ENCODE assay signal across 15 cellular contexts in genomic region chr1:222522105-222522915, GRCh38. TPM values are rescaled to one million over a fixed set of nuclear protein-coding genes. Genes with fewer than 3 reads are reported as not detected.
A peak's percentile ranks its signal among the peaks of the same experiment; 100 is the strongest.
DNase-seq lines count a peak whose midpoint lies in the region; TF ChIP-seq lines count a peak whose summit lies in the region.
"Had no signal": no experiment of that assay in that cellular context is flagged by ENCODE, and none has a peak within 500 bp of the region (broad histone marks: within the 10 kb centered on the region; RNA-seq: fewer than 3 reads in every experiment).

No MANE protein-coding gene starts in this region.

- H3K27me3 ChIP-seq in hepatocyte, result no peaks in the 10 kb centered on the region
- H3K27me3 ChIP-seq: SJCRH30 had no signal

- WGBS in hepatocyte (ENCODE audit: low lambda C conversion rate, missing lambda C conversion rate), result 89% methylated on average over 8 of the region's 8 CpGs

- H3K9me3 Mint-ChIP-seq in immature natural killer cell, result peaks cover 0 to 2% (median 0%) of the 10 kb centered on the region in 6 donors

- H3K4me1 ChIP-seq in hepatocyte (ENCODE audit: insufficient read depth), result peaks cover 7% of the 10 kb centered on the region

- peaks cover 5 to 10% (median 6%) of the 10 kb centered on the region in 3 donors for H3K27me3 Mint-ChIP-seq in immature natural killer cell (ENCODE audit: low read depth in 3 of 3)

- no peaks in the 10 kb centered on the region for H3K4me1 Mint-ChIP-seq in immature natural killer cell

- no peaks in the 10 kb centered on the region for H3K36me3 Mint-ChIP-seq in immature natural killer cell

- no peak overlapping the region for H3K4me2 ChIP-seq in hepatocyte

- peak overlapping the region; percentile 84 for H3K27ac ChIP-seq in hepatocyte
- no peak overlapping the region for H3K27ac ChIP-seq in coronary artery

- no peak overlapping the region for H3K4me3 Mint-ChIP-seq in immature natural killer cell

- DNase-seq in GF-D8 (lab: John Stamatoyannopoulos, UW) (peak; percentile 29), NOMO-1 treated with DMSO at 0.1 percent for 48 hours (lab: John Stamatoyannopoulos, UW; ENCODE audit: unreplicated experiment) (peak; percentile 48), UCSD-AML1 (lab: John Stamatoyannopoulos, UW; ENCODE audit: unreplicated experiment) (peak; percentile 36), hepatocyte (ENCODE audit: low spot score) (no peak), ecto neural progenitor cell (ENCODE audit: low spot score) (no peak), immature natural killer cell (no peak), coronary artery (ENCODE audit: low spot score) (no peak)
- no peak for DNase-seq in central memory CD4-positive, alpha-beta T cell
- DNase-seq: AML-193, Kasumi-1, NCI-H1436 treated with DMSO at 0.1 percent for 48 hours, NCI-H2081, NCI-H524 treated with DMSO at 0.1 percent for 48 hours had no signal

- H3K27ac Mint-ChIP-seq in immature natural killer cell, result no peak overlapping the region

- H3K9me3 ChIP-seq in hepatocyte (ENCODE audit: low read depth), result no peaks in the 10 kb centered on the region
- H3K9me3 ChIP-seq: SJCRH30 had no signal

- H2AFZ ChIP-seq in hepatocyte, result no peak overlapping the region

- no peaks in the 10 kb centered on the region for H3K9me2 ChIP-seq in hepatocyte (replicated peaks; ENCODE audit: insufficient read depth)

- no peaks in the 10 kb centered on the region for H3K36me3 ChIP-seq in hepatocyte (replicated peaks; ENCODE audit: insufficient read depth, low read depth)

- H3K79me2 ChIP-seq in hepatocyte, result no peaks in the 10 kb centered on the region

- no peaks in the 10 kb centered on the region for H4K20me1 ChIP-seq in hepatocyte (ENCODE audit: insufficient read depth, poor library complexity, severe bottlenecking)

- H3K4me3 ChIP-seq in hepatocyte, result no peak overlapping the region
- no peak overlapping the region for H3K4me3 ChIP-seq in coronary artery
- H3K4me3 ChIP-seq: SJCRH30 had no signal

- TF ChIP-seq CTCF in hepatocyte (IDR thresholded peaks at IDR 0.05; ENCODE audit: poor library complexity) (no peak), coronary artery (IDR thresholded peaks at IDR 0.05) (no peak)

RNA-seq across cellular contexts. Expression of gene HHIPL2, which starts 25.6 kb away (rescaled TPM):
- total RNA-seq in hepatocyte, result 0.20 and 0.23 TPM in 2 replicates
- 0.37 and 0.99 TPM in 2 replicates for polyA plus RNA-seq in hepatocyte
- polyA plus RNA-seq in immature natural killer cell, result not detected
- total RNA-seq: A673 had no signal

Comparison
In these comparisons a context has a peak if more than half of its experiments do, and no peak if none do; other contexts are left out.
1. DNase-seq: peak in GF-D8 (single experiment), NOMO-1 treated with DMSO at 0.1 percent for 48 hours (single experiment) and UCSD-AML1 (single experiment); none in hepatocyte (single experiment), ecto neural progenitor cell (single experiment), central memory CD4-positive, alpha-beta T cell (single experiment), immature natural killer cell (0 of 3) and coronary artery (single experiment).